Comparison of ENCODE assay signal across 8 cellular contexts in the genomic region with DNA sequence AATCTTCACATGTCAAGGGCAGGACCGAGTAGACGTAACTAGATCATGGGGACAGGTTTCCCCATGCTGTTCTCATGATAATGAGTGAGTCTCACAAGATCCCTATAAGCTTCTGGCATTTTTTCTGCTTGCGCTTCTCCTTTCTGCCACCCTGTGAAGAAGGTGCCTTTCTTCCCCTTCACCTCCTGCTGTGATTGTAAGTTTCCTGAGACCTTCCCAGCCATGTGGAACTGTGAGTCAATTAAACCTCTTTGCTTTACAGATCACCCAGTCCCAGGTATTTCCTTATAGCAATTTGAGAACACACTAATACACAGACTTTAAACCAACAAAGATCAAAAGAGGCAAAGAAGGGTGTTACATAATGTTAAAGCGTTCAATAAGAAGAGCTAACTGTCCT.
"Had no signal": no experiment of that assay in that cellular context is flagged by ENCODE, and none has a peak within 500 bp of the region (broad histone marks: within the 10 kb centered on the region; RNA-seq: fewer than 3 reads in every experiment).

No MANE protein-coding gene starts in this region.

- FAIRE-seq: H1, H54, HTR-8/SVneo had no signal

- H3K4me3 ChIP-seq: GM23338 had no signal

- DNase-seq: H9, HCEC 1CT, IMR-90, KBM-7 had no signal
